10 cellular contexts compared by ENCODE assay signal in the genomic region with DNA sequence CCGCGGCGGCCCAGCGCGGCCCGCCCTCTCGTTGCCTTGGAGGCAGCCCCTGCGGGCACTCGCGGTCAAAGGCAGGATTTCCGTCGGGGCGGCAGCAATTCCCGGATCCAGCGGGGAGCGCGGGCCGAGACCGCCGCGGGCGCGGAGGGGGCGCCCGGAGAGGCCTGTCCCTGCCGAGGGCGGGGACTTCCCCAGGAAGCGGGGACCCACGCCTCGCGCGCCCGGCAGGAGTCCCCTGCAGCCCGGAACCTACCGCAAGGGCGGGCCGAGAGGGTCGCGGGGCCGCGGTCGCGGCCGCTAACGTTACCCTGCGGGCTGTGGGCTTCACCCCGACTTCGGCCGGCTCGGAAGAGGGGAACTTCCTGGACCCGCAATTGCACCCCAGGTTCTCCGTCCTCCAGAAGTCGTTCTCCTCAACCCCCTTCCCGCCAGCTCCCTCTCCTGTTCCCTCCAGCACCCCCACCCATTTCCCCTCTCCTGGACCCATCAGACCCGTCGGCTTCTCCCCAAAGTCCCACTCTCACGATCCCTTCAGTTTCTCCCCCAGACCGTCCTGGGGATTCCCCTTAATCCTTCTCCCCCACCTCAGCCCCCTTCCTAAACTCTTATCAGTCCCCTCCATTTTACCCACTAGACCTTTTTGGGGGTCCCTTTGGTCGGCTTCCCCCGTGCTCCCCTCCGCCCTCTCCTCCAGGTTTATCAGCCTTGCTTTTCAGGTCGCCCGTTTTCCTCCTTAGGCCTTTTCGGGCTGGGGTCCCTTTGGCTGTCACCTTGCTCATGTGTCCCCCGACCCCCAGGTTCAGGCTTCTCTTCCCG. TPM values are rescaled to one million over a fixed set of nuclear protein-coding genes. Genes with fewer than 3 reads are reported as not detected.
DNase-seq lines count a peak whose midpoint lies in the region; ATAC-seq, FAIRE-seq and TF ChIP-seq lines count a peak whose summit lies in the region.
"Had no signal": no experiment of that assay in that cellular context is flagged by ENCODE, and none has a peak within 500 bp of the region (broad histone marks: within the 10 kb centered on the region; RNA-seq: fewer than 3 reads in every experiment).

No MANE protein-coding gene starts in this region.

- FAIRE-seq in urothelium cell line (lab: Jason Lieb, UNC), result no peak
- FAIRE-seq: A549 had no signal

- H3K9me3 Mint-ChIP-seq in activated CD8-positive, alpha-beta memory T cell treated with anti-CD3 and anti-CD28 coated beads, Interleukin-2, amount 10 ng/mL, durations not matched to agents 7 days and 5 days (ENCODE audit: low read depth), result no peaks in the 10 kb centered on the region
- H3K9me3 Mint-ChIP-seq in neural progenitor cell, result no peaks in the 10 kb centered on the region
- H3K9me3 Mint-ChIP-seq: activated naive CD4-positive, alpha-beta T cell treated with anti-CD3 and anti-CD28 coated beads, Interleukin-2, amount 50 U/mL, for 72 hours had no signal

- no peak overlapping the region for H3K9ac ChIP-seq in neural progenitor cell

- peak in 1 of 4 donors; percentile 57 for TF ChIP-seq POLR2A in esophagus squamous epithelium (IDR thresholded peaks at IDR 0.05)

- WGBS in esophagus squamous epithelium, 2 donors, result 33% methylated on average over 18 to 20 of the region's 66 CpGs

- H3K27ac Mint-ChIP-seq in activated CD8-positive, alpha-beta memory T cell treated with anti-CD3 and anti-CD28 coated beads, Interleukin-2, amount 10 ng/mL, durations not matched to agents 7 days and 5 days, result peak overlapping the region; percentile 27
- H3K27ac Mint-ChIP-seq in neural progenitor cell, result no peak overlapping the region

- no peaks in the 10 kb centered on the region for H3K36me3 Mint-ChIP-seq in activated CD8-positive, alpha-beta memory T cell treated with anti-CD3 and anti-CD28 coated beads, Interleukin-2, amount 10 ng/mL, durations not matched to agents 7 days and 5 days
- no peaks in the 10 kb centered on the region for H3K36me3 Mint-ChIP-seq in neural progenitor cell
- H3K36me3 Mint-ChIP-seq: activated naive CD4-positive, alpha-beta T cell treated with anti-CD3 and anti-CD28 coated beads, Interleukin-2, amount 50 U/mL, for 72 hours had no signal

- no peaks in the 10 kb centered on the region for H4K20me1 ChIP-seq in neural progenitor cell (ENCODE audit: low read depth)

- peaks cover 70% of the 10 kb centered on the region for H3K4me1 Mint-ChIP-seq in activated CD8-positive, alpha-beta memory T cell treated with anti-CD3 and anti-CD28 coated beads, Interleukin-2, amount 10 ng/mL, durations not matched to agents 7 days and 5 days
- H3K4me1 Mint-ChIP-seq in neural progenitor cell, result peaks cover 56% of the 10 kb centered on the region

- TF ChIP-seq CTCF in esophagus squamous epithelium (IDR thresholded peaks at IDR 0.05), result peak in 1 of 6 experiments; percentile 23
- no peak for TF ChIP-seq CTCF in neural progenitor cell (IDR thresholded peaks at IDR 0.05)

- CTCF ChIA-PET in activated CD8-positive, alpha-beta memory T cell treated with anti-CD3 and anti-CD28 coated beads, Interleukin-2, amount 10 ng/mL, durations not matched to agents 7 days and 5 days (lab: Charles Lee), result no interaction called here

- ATAC-seq in activated CD8-positive, alpha-beta memory T cell treated with anti-CD3 and anti-CD28 coated beads, Interleukin-2, amount 10 ng/mL, durations not matched to agents 7 days and 5 days, result peak; percentile 46
- ATAC-seq: A549; activated naive CD4-positive, alpha-beta T cell treated with anti-CD3 and anti-CD28 coated beads, Interleukin-2, amount 50 U/mL, for 72 hours had no signal

- H3K4me1 ChIP-seq in esophagus squamous epithelium (peaks cover 28 to 66% (median 35%) of the 10 kb centered on the region in 3 donors), neural progenitor cell (peaks cover 4% of the 10 kb centered on the region)
- H3K4me1 ChIP-seq: A549 had no signal

- intact Hi-C loops in esophagus squamous epithelium (cut with DNase I), result no loop called here

- H3K27ac ChIP-seq in esophagus squamous epithelium, result peak overlapping the region; percentile 47 to 83 (median 74)
- no peak overlapping the region for H3K27ac ChIP-seq in neural progenitor cell
- H3K27ac ChIP-seq: A549 had no signal

- peaks cover 7% of the 10 kb centered on the region for H3K27me3 Mint-ChIP-seq in activated CD8-positive, alpha-beta memory T cell treated with anti-CD3 and anti-CD28 coated beads, Interleukin-2, amount 10 ng/mL, durations not matched to agents 7 days and 5 days
- H3K27me3 Mint-ChIP-seq in neural progenitor cell (ENCODE audit: insufficient read depth, low read depth), result peaks cover 20% of the 10 kb centered on the region

- H3K4me3 Mint-ChIP-seq in activated CD8-positive, alpha-beta memory T cell treated with anti-CD3 and anti-CD28 coated beads, Interleukin-2, amount 10 ng/mL, durations not matched to agents 7 days and 5 days, result peak overlapping the region; percentile 26
- peak overlapping the region; percentile 65 for H3K4me3 Mint-ChIP-seq in neural progenitor cell

- peak overlapping the region; percentile 80 for H3K4me2 ChIP-seq in neural progenitor cell
- H3K4me2 ChIP-seq: A549 had no signal

- DNase-seq in NCI-H1092 treated with DMSO at 0.1 percent for 48 hours (lab: John Stamatoyannopoulos, UW), result peak; percentile 23
- no peak for DNase-seq in NCI-H1092 (lab: John Stamatoyannopoulos, UW)
- peak; percentile 64 for DNase-seq in activated CD8-positive, alpha-beta memory T cell treated with anti-CD3 and anti-CD28 coated beads, Interleukin-2, amount 10 ng/mL, durations not matched to agents 7 days and 5 days
- DNase-seq in esophagus squamous epithelium (lab: John Stamatoyannopoulos, UW), result no peak
- peak; percentile 45 for DNase-seq in neural progenitor cell (ENCODE audit: low spot score)
- DNase-seq in SHP77 (lab: John Stamatoyannopoulos, UW), result no peak
- DNase-seq in urothelium cell line (ENCODE audit: low spot score), result no peak
- no peak for DNase-seq in glomerular visceral epithelial cell (ENCODE audit: extremely low spot score)

- H3K36me3 ChIP-seq in esophagus squamous epithelium, result no peaks in the 10 kb centered on the region
- H3K36me3 ChIP-seq in neural progenitor cell, result no peaks in the 10 kb centered on the region

- H3K4me3 ChIP-seq in esophagus squamous epithelium, result peak overlapping the region; percentile 35 to 66 (median 49)
- peak overlapping the region; percentile 44 for H3K4me3 ChIP-seq in neural progenitor cell
- H3K4me3 ChIP-seq: A549 had no signal

- H3K27me3 ChIP-seq in esophagus squamous epithelium (peaks cover 0 to 18% (median 0%) of the 10 kb centered on the region in 4 donors), neural progenitor cell (peaks cover 55% of the 10 kb centered on the region)

- H2AFZ ChIP-seq in neural progenitor cell (replicated peaks), result peak overlapping the region; percentile 36

- H3K9me3 ChIP-seq in esophagus squamous epithelium, result no peaks in the 10 kb centered on the region
- H3K9me3 ChIP-seq in neural progenitor cell (ENCODE audit: low read depth), result no peaks in the 10 kb centered on the region
- H3K9me3 ChIP-seq: A549 had no signal

- H3F3A ChIP-seq in neural progenitor cell (ENCODE audit: low read depth), result no peaks in the 10 kb centered on the region

- no peaks in the 10 kb centered on the region for H3K79me2 ChIP-seq in neural progenitor cell (ENCODE audit: low read depth)

RNA-seq across cellular contexts. Expression of a gene that starts 0.6 kb away (rescaled TPM):
- total RNA-seq in activated CD8-positive, alpha-beta memory T cell treated with anti-CD3 and anti-CD28 coated beads, Interleukin-2, amount 10 ng/mL, durations not matched to agents 7 days and 5 days, result 1 to 10 TPM in 1 of 2 experiments, under 1 TPM in 1; 0.30 to 1.8 TPM
- total RNA-seq in esophagus squamous epithelium (10 to 100 TPM in 2 of 4 donors, 1 to 10 TPM in 2; 1.2 to 12.4 (median 7.5) TPM), neural progenitor cell (ENCODE audit: low replicate concordance) (not detected in 2 replicates)

RNA-seq across cellular contexts. Expression of a gene that starts 30.4 kb away (rescaled TPM):
- 10 to 100 TPM; 15.8 to 18.5 TPM for total RNA-seq in activated CD8-positive, alpha-beta memory T cell treated with anti-CD3 and anti-CD28 coated beads, Interleukin-2, amount 10 ng/mL, durations not matched to agents 7 days and 5 days
- total RNA-seq in esophagus squamous epithelium (100 to 1,000 TPM in 1 of 4 donors, 10 to 100 TPM in 3; 22.2 to 112 (median 30.6) TPM), neural progenitor cell (ENCODE audit: low replicate concordance) (7.0 and 26.5 TPM in 2 replicates)

RNA-seq across cellular contexts. Expression of a gene that starts 37.6 kb away (rescaled TPM):
- total RNA-seq in activated CD8-positive, alpha-beta memory T cell treated with anti-CD3 and anti-CD28 coated beads, Interleukin-2, amount 10 ng/mL, durations not matched to agents 7 days and 5 days, result 1,000 to 10,000 TPM in 1 of 2 experiments, 100 to 1,000 TPM in 1; 461 to 1,077 TPM
- 100 to 1,000 TPM in 1 of 4 donors, 10 to 100 TPM in 2, 1 to 10 TPM in 1; 4.0 to 194 (median 13.6) TPM for total RNA-seq in esophagus squamous epithelium
- 2.4 and 7.2 TPM in 2 replicates for total RNA-seq in neural progenitor cell (ENCODE audit: low replicate concordance)

Comparison
In these comparisons a context has a peak if more than half of its experiments do, and no peak if none do; other contexts are left out.
1. DNase-seq: peak in NCI-H1092 treated with DMSO at 0.1 percent for 48 hours (single experiment), activated CD8-positive, alpha-beta memory T cell treated with anti-CD3 and anti-CD28 coated beads, Interleukin-2, amount 10 ng/mL, durations not matched to agents 7 days and 5 days (single experiment) and neural progenitor cell (single experiment); none in NCI-H1092 (single experiment), esophagus squamous epithelium (single experiment), SHP77 (0 of 2), urothelium cell line (single experiment) and glomerular visceral epithelial cell (single experiment).